In the genomic region with DNA sequence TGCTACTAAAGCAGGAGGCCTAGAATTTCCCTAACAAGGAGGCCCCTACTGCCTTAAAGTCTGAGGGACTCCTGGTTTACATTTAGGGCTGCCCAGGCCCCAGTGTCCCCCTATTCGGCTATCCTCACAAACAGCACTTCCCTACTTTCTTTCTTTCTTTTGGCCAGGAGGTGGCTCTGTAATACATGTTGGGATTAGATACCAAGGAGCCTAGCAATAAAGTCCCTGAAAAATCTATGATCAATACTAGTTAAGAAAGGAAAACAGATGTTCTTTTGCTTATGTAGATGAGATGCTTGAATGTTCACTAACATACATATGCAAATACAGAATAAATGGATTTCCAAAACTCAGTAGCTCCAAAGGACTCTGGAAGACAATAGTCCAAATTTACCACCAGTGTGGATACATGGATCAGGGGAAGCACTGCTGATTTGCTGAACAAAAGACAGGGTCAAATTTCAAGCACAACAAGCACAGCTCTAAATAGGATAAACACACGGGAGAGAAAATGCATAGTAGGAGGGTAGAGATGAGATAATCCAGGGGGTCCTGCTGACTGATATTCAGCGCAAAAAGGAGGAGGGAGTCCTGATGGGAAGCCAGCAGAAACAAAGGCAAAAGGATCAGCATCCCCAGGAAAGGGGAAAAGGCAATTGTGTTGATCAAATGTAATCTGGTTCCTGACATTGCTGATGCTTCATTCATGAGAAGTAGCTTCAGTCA, we compare ENCODE assay signal across 9 cellular contexts.
DNase-seq lines count a peak whose midpoint lies in the region; ATAC-seq, FAIRE-seq and TF ChIP-seq lines count a peak whose summit lies in the region.
"Had no signal": no experiment of that assay in that cellular context is flagged by ENCODE, and none has a peak within 500 bp of the region (broad histone marks: within the 10 kb centered on the region; RNA-seq: fewer than 3 reads in every experiment).

No MANE protein-coding gene starts in this region.

- TF ChIP-seq POLR2A in gastrocnemius medialis (IDR thresholded peaks at IDR 0.05): no peak
- TF ChIP-seq POLR2A in spleen (IDR thresholded peaks at IDR 0.05): no peak

- intact Hi-C loops in gastrocnemius medialis (cut with DNase I; ENCODE audit: low total_unique reads) (no loop called here), spleen (cut with DNase I; ENCODE audit: low total_unique reads) (no loop called here)

- H3K27ac ChIP-seq in gastrocnemius medialis (no peak overlapping the region), spleen (no peak overlapping the region)

- TF ChIP-seq CTCF in bronchial epithelial cell (IDR thresholded peaks at IDR 0.05; ENCODE audit: insufficient read depth, low read length, severe bottlenecking): peak; percentile 26
- TF ChIP-seq CTCF in gastrocnemius medialis (IDR thresholded peaks at IDR 0.05 in 4 of 5, conservative IDR thresholded peaks at IDR 0.05 in 1 of 5): peak in 1 of 5 experiments; percentile 7
- peak in 1 of 11 experiments; percentile 25 for TF ChIP-seq CTCF in spleen (IDR thresholded peaks at IDR 0.05 in 8 of 11, conservative IDR thresholded peaks at IDR 0.05 in 3 of 11)

- WGBS in spleen, 5 donors: 47 to 54% (median 50%) methylated on average over 3 of the region's 3 CpGs

- in situ Hi-C loops in gastrocnemius medialis (cut with MboI; ENCODE audit: low sequenced_read_pairs in 4 of 4): no loop called here

- H3K27me3 ChIP-seq in bronchial epithelial cell (ENCODE audit: control insufficient read depth, insufficient read depth, low read length) (no peaks in the 10 kb centered on the region), gastrocnemius medialis (no peaks in the 10 kb centered on the region), spleen (replicated peaks in 1 of 7) (no peaks in the 10 kb centered on the region)

- peak; percentile 48 for DNase-seq in DMS53 treated with DMSO at 0.1 percent for 48 hours (lab: John Stamatoyannopoulos, UW; ENCODE audit: unreplicated experiment)
- peak; percentile 22 for DNase-seq in NCI-H2107 (lab: John Stamatoyannopoulos, UW)
- DNase-seq in bronchial epithelial cell (ENCODE audit: low read depth): peak; percentile 19
- DNase-seq in myocyte (ENCODE audit: low read depth): peak; percentile 47
- DNase-seq in gastrocnemius medialis: no peak
- DNase-seq in spleen: no peak
- DNase-seq in NCI-H1930 (lab: John Stamatoyannopoulos, UW): no peak

- FAIRE-seq in bronchial epithelial cell (lab: Jason Lieb, UNC): no peak

- H3K36me3 ChIP-seq in bronchial epithelial cell (ENCODE audit: control insufficient read depth, insufficient read depth, low read length): no peaks in the 10 kb centered on the region
- H3K36me3 ChIP-seq in gastrocnemius medialis: no peaks in the 10 kb centered on the region
- no peaks in the 10 kb centered on the region for H3K36me3 ChIP-seq in spleen

- H3K4me3 ChIP-seq in bronchial epithelial cell (ENCODE audit: low read depth, low read length) (no peak overlapping the region), gastrocnemius medialis (no peak overlapping the region), spleen (no peak overlapping the region)
- H3K4me3 ChIP-seq: lung had no signal

- H3K4me1 ChIP-seq in gastrocnemius medialis (no peaks in the 10 kb centered on the region), spleen (no peaks in the 10 kb centered on the region)

- ATAC-seq in GM21515 (IDR thresholded peaks at IDR 0.05; ENCODE audit: unreplicated experiment) (no peak), gastrocnemius medialis (no peak)

- no peaks in the 10 kb centered on the region for H3K9me3 ChIP-seq in gastrocnemius medialis
- H3K9me3 ChIP-seq in spleen: no peaks in the 10 kb centered on the region

Comparison
In these comparisons a context has a peak if more than half of its experiments do, and no peak if none do; other contexts are left out.
1. DNase-seq: peak in DMS53 treated with DMSO at 0.1 percent for 48 hours (single experiment), NCI-H2107 (single experiment), bronchial epithelial cell (single experiment) and myocyte (single experiment); none in gastrocnemius medialis (0 of 2), spleen (single experiment) and NCI-H1930 (0 of 2).